ENCODE assay signal across 9 cellular contexts in genomic region chr1:167533851-167534300, GRCh38. TPM values are rescaled to one million over a fixed set of nuclear protein-coding genes. Genes with fewer than 3 reads are reported as not detected.
DNase-seq lines count a peak whose midpoint lies in the region; ATAC-seq and TF ChIP-seq lines count a peak whose summit lies in the region.
"Had no signal": no experiment of that assay in that cellular context is flagged by ENCODE, and none has a peak within 500 bp of the region (broad histone marks: within the 10 kb centered on the region; RNA-seq: fewer than 3 reads in every experiment).

No MANE protein-coding gene starts in this region.

- H3K27me3 ChIP-seq in right lobe of liver, result no peaks in the 10 kb centered on the region

- H3K36me3 Mint-ChIP-seq in activated CD4-positive, alpha-beta T cell treated with anti-CD3 and anti-CD28 coated beads, Interleukin-2, amount 10 ng/mL, durations not matched to agents 24 days and 14 days (ENCODE audit: low read depth), result no peaks in the 10 kb centered on the region

- no peak for TF ChIP-seq POLR2A in right lobe of liver (IDR thresholded peaks at IDR 0.05)

- no peak overlapping the region for H3K4me3 Mint-ChIP-seq in activated CD4-positive, alpha-beta T cell treated with anti-CD3 and anti-CD28 coated beads, Interleukin-2, amount 10 ng/mL, durations not matched to agents 24 days and 14 days
- H3K4me3 Mint-ChIP-seq: dendritic cell treated with granulocyte-macrophage colony-stimulating factor and Interleukin-4, amounts not matched to agents 40 ng/mL and 50 ng/mL, for 4 days had no signal

- H3K27ac Mint-ChIP-seq in activated CD4-positive, alpha-beta T cell treated with anti-CD3 and anti-CD28 coated beads, Interleukin-2, amount 10 ng/mL, durations not matched to agents 24 days and 14 days, result no peak overlapping the region
- H3K27ac Mint-ChIP-seq: dendritic cell treated with granulocyte-macrophage colony-stimulating factor and Interleukin-4, amounts not matched to agents 40 ng/mL and 50 ng/mL, for 4 days had no signal

- peaks cover 7% of the 10 kb centered on the region for H3K4me1 Mint-ChIP-seq in activated CD4-positive, alpha-beta T cell treated with anti-CD3 and anti-CD28 coated beads, Interleukin-2, amount 10 ng/mL, durations not matched to agents 24 days and 14 days

- ATAC-seq in HG03159 (IDR thresholded peaks at IDR 0.05; ENCODE audit: unreplicated experiment) (peak; percentile 62), right lobe of liver (peak; percentile 89 to 92 (median 90))

- no peak overlapping the region for H3K4me3 ChIP-seq in right lobe of liver

- H3K27ac ChIP-seq in right lobe of liver, result no peak overlapping the region

- H3K9me3 Mint-ChIP-seq in activated CD4-positive, alpha-beta T cell treated with anti-CD3 and anti-CD28 coated beads, Interleukin-2, amount 10 ng/mL, durations not matched to agents 24 days and 14 days, result no peaks in the 10 kb centered on the region
- H3K9me3 Mint-ChIP-seq: dendritic cell treated with granulocyte-macrophage colony-stimulating factor and Interleukin-4, amounts not matched to agents 40 ng/mL and 50 ng/mL, for 4 days had no signal

- H3K4me1 ChIP-seq in right lobe of liver, result peaks cover 0 to 34% (median 10%) of the 10 kb centered on the region in 4 donors

- peak; percentile 86 to 96 (median 92) for TF ChIP-seq CTCF in right lobe of liver (IDR thresholded peaks at IDR 0.05)

- no peaks in the 10 kb centered on the region for H3K9me3 ChIP-seq in right lobe of liver

- DNase-seq in GDM1 (lab: John Stamatoyannopoulos, UW) (peak; percentile 28), NCI-H524 treated with DMSO at 0.1 percent for 48 hours (lab: John Stamatoyannopoulos, UW) (peak; percentile 16), dermis microvascular lymphatic vessel endothelial cell (ENCODE audit: low read depth in 2 of 2) (peak; percentile 30 to 61), right lobe of liver (peak in 2 of 3 donors; percentile 63 to 73), GF-D8 (lab: John Stamatoyannopoulos, UW) (no peak)
- DNase-seq in activated CD4-positive, alpha-beta T cell treated with anti-CD3 and anti-CD28 coated beads, Interleukin-2, amount 10 ng/mL, durations not matched to agents 24 days and 14 days, result peak; percentile 89
- peak; percentile 33 for DNase-seq in stimulated activated CD8-positive, alpha-beta memory T cell treated with anti-CD3 and anti-CD28 coated beads, Interleukin-15, amount 100 ng/mL, for 24 hours (ENCODE audit: low read depth)

- no peaks in the 10 kb centered on the region for H3K36me3 ChIP-seq in right lobe of liver

- H3K27me3 Mint-ChIP-seq in activated CD4-positive, alpha-beta T cell treated with anti-CD3 and anti-CD28 coated beads, Interleukin-2, amount 10 ng/mL, durations not matched to agents 24 days and 14 days, result peaks cover 1% of the 10 kb centered on the region
- H3K27me3 Mint-ChIP-seq: dendritic cell treated with granulocyte-macrophage colony-stimulating factor and Interleukin-4, amounts not matched to agents 40 ng/mL and 50 ng/mL, for 4 days had no signal

- intact Hi-C loops in activated CD4-positive, alpha-beta T cell treated with anti-CD3 and anti-CD28 coated beads, Interleukin-2, amount 10 ng/mL, durations not matched to agents 24 days and 14 days (cut with micrococcal nuclease), result loop anchor here (1.0 to 5.0 kb wide), 5 partner anchors 15 to 467 kb away; partner anchors contain the start of gene CD247
- intact Hi-C loops in right lobe of liver (cut with DNase I), result no loop called here

- 7% methylated on average over 2 of the region's 8 CpGs for WGBS in right lobe of liver (ENCODE audit: insufficient coverage, low coverage, low lambda C conversion rate, missing lambda C conversion rate)

RNA-seq across cellular contexts. Expression of gene CD247, which starts 15.5 kb away (rescaled TPM):
- 183 and 186 TPM in 2 replicates for total RNA-seq in activated CD4-positive, alpha-beta T cell treated with anti-CD3 and anti-CD28 coated beads, Interleukin-2, amount 10 ng/mL, durations not matched to agents 24 days and 14 days
- total RNA-seq in dermis microvascular lymphatic vessel endothelial cell, result under 0.01 and 0.13 TPM in 2 replicates
- total RNA-seq in right lobe of liver, result 1 to 10 TPM in 2 of 6 experiments, under 1 TPM in 4; 0.48 to 2.2 (median 0.71) TPM

RNA-seq across cellular contexts. Expression of gene CREG1, which starts 19.7 kb away (rescaled TPM):
- 12.3 and 13.6 TPM in 2 replicates for total RNA-seq in activated CD4-positive, alpha-beta T cell treated with anti-CD3 and anti-CD28 coated beads, Interleukin-2, amount 10 ng/mL, durations not matched to agents 24 days and 14 days
- total RNA-seq in dermis microvascular lymphatic vessel endothelial cell, result 31.6 and 43.9 TPM in 2 replicates
- 100 to 1,000 TPM in 5 of 6 experiments, 10 to 100 TPM in 1; 95.8 to 230 (median 171) TPM for total RNA-seq in right lobe of liver

Comparison
In these comparisons a context has a peak if more than half of its experiments do, and no peak if none do; other contexts are left out.
1. RNA of gene CD247, which starts 15.5 kb away (total RNA-seq): 183 to 186 TPM in activated CD4-positive, alpha-beta T cell treated with anti-CD3 and anti-CD28 coated beads, Interleukin-2, amount 10 ng/mL, durations not matched to agents 24 days and 14 days; 0.48 to 2.2 TPM in right lobe of liver and under 0.01 to 0.13 TPM in dermis microvascular lymphatic vessel endothelial cell; every median in the first group is over 10 times any median in the second.